ENCODE assay signal across 1 cellular context in genomic region chr1:177343445-177343844, GRCh38.
TF ChIP-seq lines count a peak whose summit lies in the region.

No MANE protein-coding gene starts in this region.

TF ChIP-seq in HepG2, 621 proteins besides CTCF, POLR2A, EP300 and RAD21:
- TF ChIP-seq ZBTB40 (IDR thresholded peaks at IDR 0.05) (no peak), ZBTB40 (CRISPR knock-in tag; IDR thresholded peaks at IDR 0.05) (peak; percentile 47; the same call in 1 of the 2 replicates), ZNF83 (CRISPR knock-in tag; IDR thresholded peaks at IDR 0.05; ENCODE audit: borderline replicate concordance) (no peak)
